Comparison of ENCODE assay signal across 12 cellular contexts in the genomic region with DNA sequence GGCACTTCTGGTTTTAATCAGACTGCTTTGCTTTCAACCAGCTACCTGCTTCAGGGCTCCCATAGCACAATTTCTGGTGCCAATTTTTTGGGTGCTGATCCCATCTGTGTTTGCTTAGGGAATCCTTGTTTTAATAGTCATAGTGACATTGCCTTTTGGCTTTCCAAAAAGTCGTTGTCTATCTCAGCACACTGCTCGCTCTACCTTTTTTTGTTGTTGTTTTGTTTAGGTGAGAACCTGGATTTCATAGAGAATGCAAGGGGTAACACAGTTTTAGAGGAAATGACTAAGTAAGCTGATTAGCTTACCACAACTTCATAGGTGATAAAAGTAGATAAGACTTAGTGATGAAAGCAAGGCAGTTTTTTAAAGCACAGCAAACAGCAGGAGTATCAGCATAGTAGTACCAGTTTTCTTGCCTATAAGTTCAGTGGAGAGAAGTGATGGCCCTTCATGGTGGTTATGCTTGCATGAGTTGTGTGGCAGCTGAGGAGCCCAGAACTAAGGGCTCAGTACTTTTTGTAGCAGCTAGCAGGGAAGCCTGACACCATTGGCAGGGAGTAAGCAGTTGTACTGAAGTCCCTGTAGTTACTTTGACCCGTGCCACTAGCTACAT. TPM values are rescaled to one million over a fixed set of nuclear protein-coding genes. Genes with fewer than 3 reads are reported as not detected.
A peak's percentile ranks its signal among the peaks of the same experiment; 100 is the strongest.
DNase-seq lines count a peak whose midpoint lies in the region; ATAC-seq and TF ChIP-seq lines count a peak whose summit lies in the region.
"Had no signal": no experiment of that assay in that cellular context is flagged by ENCODE, and none has a peak within 500 bp of the region (broad histone marks: within the 10 kb centered on the region; RNA-seq: fewer than 3 reads in every experiment).

No MANE protein-coding gene starts in this region.

- peak; percentile 75 for ATAC-seq in activated CD4-positive, alpha-beta T cell treated with anti-CD3 and anti-CD28 coated beads for 36 hours
- peak; percentile 79 for ATAC-seq in HG02852 (IDR thresholded peaks at IDR 0.05; ENCODE audit: unreplicated experiment)
- peak; percentile 89 to 92 for ATAC-seq in activated T-cell treated with anti-CD3 and anti-CD28 coated beads, Interleukin-2, amount 50 U/mL, for 72 hours (replicated peaks in 1 of 2)
- ATAC-seq in mucosa of descending colon = peak; percentile 63

- H3K36me3 ChIP-seq in mucosa of descending colon (ENCODE audit: low read depth) (no peaks in the 10 kb centered on the region), prostate gland (no peaks in the 10 kb centered on the region)
- H3K36me3 ChIP-seq: heart left ventricle, sigmoid colon had no signal

- H3K36me3 Mint-ChIP-seq in activated CD4-positive, alpha-beta T cell treated with anti-CD3 and anti-CD28 coated beads for 36 hours (ENCODE audit: low read depth) = no peaks in the 10 kb centered on the region
- peaks cover 0 to 4% of the 10 kb centered on the region in 2 donors for H3K36me3 Mint-ChIP-seq in activated T-cell treated with anti-CD3 and anti-CD28 coated beads, Interleukin-2, amount 50 U/mL, for 72 hours (ENCODE audit: insufficient read depth in 2 of 2)

- H3K27me3 Mint-ChIP-seq in activated CD4-positive, alpha-beta T cell treated with anti-CD3 and anti-CD28 coated beads for 36 hours = no peaks in the 10 kb centered on the region
- H3K27me3 Mint-ChIP-seq in activated T-cell treated with anti-CD3 and anti-CD28 coated beads, Interleukin-2, amount 50 U/mL, for 72 hours (ENCODE audit: low read depth) = no peaks in the 10 kb centered on the region

- H3K4me3 ChIP-seq in mucosa of descending colon (no peak overlapping the region), prostate gland (no peak overlapping the region)
- H3K4me3 ChIP-seq: heart left ventricle, sigmoid colon had no signal

- H3K4me3 Mint-ChIP-seq in activated CD4-positive, alpha-beta T cell treated with anti-CD3 and anti-CD28 coated beads for 36 hours = peak overlapping the region; percentile 19
- peak overlapping the region; percentile 63 to 64 for H3K4me3 Mint-ChIP-seq in activated T-cell treated with anti-CD3 and anti-CD28 coated beads, Interleukin-2, amount 50 U/mL, for 72 hours

- H3K9me3 ChIP-seq in mucosa of descending colon (no peaks in the 10 kb centered on the region), prostate gland (no peaks in the 10 kb centered on the region)
- H3K9me3 ChIP-seq: heart left ventricle, sigmoid colon had no signal

- CTCF ChIA-PET in activated CD4-positive, alpha-beta T cell treated with anti-CD3 and anti-CD28 coated beads for 36 hours (lab: Charles Lee) = interaction anchor here (0.6 to 1.6 kb wide), 2 partner anchors 8 to 41 kb away, joined by 3 to 8 read pairs; no protein-coding TSS in a partner anchor

- H3K4me1 ChIP-seq in mucosa of descending colon (ENCODE audit: low read depth) (peaks cover 5% of the 10 kb centered on the region), prostate gland (replicated peaks) (no peaks in the 10 kb centered on the region)

- intact Hi-C loops in activated CD4-positive, alpha-beta T cell treated with anti-CD3 and anti-CD28 coated beads for 36 hours (cut with DNase I, micrococcal nuclease) = loop anchor here (1.0 to 5.0 kb wide), 3 partner anchors 29 to 69 kb away; no protein-coding TSS in a partner anchor
- intact Hi-C loops in mucosa of descending colon (cut with DNase I, micrococcal nuclease) (no loop called here), prostate gland (cut with DNase I) (no loop called here)

- no peak for DNase-seq in activated CD4-positive, alpha-beta T cell treated with anti-CD3 and anti-CD28 coated beads for 36 hours
- DNase-seq in activated CD4-positive, alpha-beta T cell treated with anti-CD3 and anti-CD28 coated beads for 4 hours = no peak
- no peak for DNase-seq in activated T-cell treated with anti-CD3 and anti-CD28 coated beads, Interleukin-2, amount 50 U/mL, for 72 hours
- DNase-seq in mucosa of descending colon = no peak
- no peak for DNase-seq in NCI-H82 treated with DMSO at 0.1 percent for 48 hours (lab: John Stamatoyannopoulos, UW; ENCODE audit: unreplicated experiment)
- no peak for DNase-seq in NCI-H128 (lab: John Stamatoyannopoulos, UW; ENCODE audit: unreplicated experiment)
- DNase-seq in prostate gland (ENCODE audit: low spot score) = no peak
- DNase-seq: heart left ventricle, midbrain, NCI-H2081 treated with DMSO at 0.1 percent for 48 hours, sigmoid colon had no signal

- H3K9me3 Mint-ChIP-seq in activated CD4-positive, alpha-beta T cell treated with anti-CD3 and anti-CD28 coated beads for 36 hours (ENCODE audit: low read depth) = no peaks in the 10 kb centered on the region
- peaks cover 0 to 1% of the 10 kb centered on the region in 2 donors for H3K9me3 Mint-ChIP-seq in activated T-cell treated with anti-CD3 and anti-CD28 coated beads, Interleukin-2, amount 50 U/mL, for 72 hours

- TF ChIP-seq CTCF in mucosa of descending colon (IDR thresholded peaks at IDR 0.05) (no peak), prostate gland (IDR thresholded peaks at IDR 0.05) (no peak)

- POLR2A ChIA-PET in activated CD4-positive, alpha-beta T cell treated with anti-CD3 and anti-CD28 coated beads for 36 hours (lab: Charles Lee) = interaction anchor here (0.6 to 1.1 kb wide), 2 partner anchors 30 to 690 kb away, joined by 3 read pairs; no protein-coding TSS in a partner anchor

- peaks cover 79% of the 10 kb centered on the region for H3K4me1 Mint-ChIP-seq in activated CD4-positive, alpha-beta T cell treated with anti-CD3 and anti-CD28 coated beads for 36 hours
- peaks cover 74% of the 10 kb centered on the region for H3K4me1 Mint-ChIP-seq in activated T-cell treated with anti-CD3 and anti-CD28 coated beads, Interleukin-2, amount 50 U/mL, for 72 hours (ENCODE audit: low read depth)

- H3K27me3 ChIP-seq in prostate gland (replicated peaks; ENCODE audit: insufficient read depth) = no peaks in the 10 kb centered on the region
- H3K27me3 ChIP-seq: heart left ventricle, sigmoid colon had no signal

- H3K27ac Mint-ChIP-seq in activated CD4-positive, alpha-beta T cell treated with anti-CD3 and anti-CD28 coated beads for 36 hours = peak overlapping the region; percentile 62
- peak overlapping the region; percentile 16 for H3K27ac Mint-ChIP-seq in activated T-cell treated with anti-CD3 and anti-CD28 coated beads, Interleukin-2, amount 50 U/mL, for 72 hours

- H3K27ac ChIP-seq in prostate gland = no peak overlapping the region
- H3K27ac ChIP-seq: sigmoid colon had no signal

- TF ChIP-seq POLR2A in prostate gland (IDR thresholded peaks at IDR 0.05) = no peak

- 67% methylated on average over 3 of the region's 3 CpGs for WGBS in prostate gland

RNA-seq across cellular contexts. Expression of gene NEK7, which starts 31.3 kb away (rescaled TPM):
- 10 to 100 TPM; 46.9 to 49.0 TPM for total RNA-seq in activated CD4-positive, alpha-beta T cell treated with anti-CD3 and anti-CD28 coated beads for 36 hours
- total RNA-seq in activated T-cell treated with anti-CD3 and anti-CD28 coated beads, Interleukin-2, amount 50 U/mL, for 72 hours = 10 to 100 TPM; 55.9 to 64.9 TPM
- total RNA-seq in mucosa of descending colon (100 to 1,000 TPM in 1 of 3 donors, 10 to 100 TPM in 2; 58.4 to 110 (median 60.3) TPM), prostate gland (10 to 100 TPM; 53.3 to 70.9 TPM)

Comparison
In these comparisons a context has a peak if more than half of its experiments do, and no peak if none do; other contexts are left out.
1. intact Hi-C loops: an anchor here in activated CD4-positive, alpha-beta T cell treated with anti-CD3 and anti-CD28 coated beads for 36 hours (1.0 to 5.0 kb wide); none called in mucosa of descending colon and prostate gland.